Comparison of ENCODE assay signal across 14 cellular contexts in genomic region chr2:38095655-38095995, GRCh38. TPM values are rescaled to one million over a fixed set of nuclear protein-coding genes. Genes with fewer than 3 reads are reported as not detected.
DNase-seq lines count a peak whose midpoint lies in the region; TF ChIP-seq lines count a peak whose summit lies in the region.
"Had no signal": no experiment of that assay in that cellular context is flagged by ENCODE, and none has a peak within 500 bp of the region (broad histone marks: within the 10 kb centered on the region; RNA-seq: fewer than 3 reads in every experiment).

No MANE protein-coding gene starts in this region.

- no peak for TF ChIP-seq CTCF in coronary artery (IDR thresholded peaks at IDR 0.05)
- no peak for TF ChIP-seq CTCF in osteocyte (IDR thresholded peaks at IDR 0.05)

- H3K4me1 ChIP-seq in ACC112 (ENCODE audit: control insufficient read depth, insufficient read depth, low read length, unreplicated experiment) (peaks cover 52% of the 10 kb centered on the region), HUES64 (ENCODE audit: insufficient read depth, low read length) (peaks cover 73% of the 10 kb centered on the region)

- H3K9me3 ChIP-seq in HUES64 (ENCODE audit: insufficient read depth, low read depth, low read length), result no peaks in the 10 kb centered on the region
- H3K9me3 ChIP-seq: mucosa of descending colon had no signal

- H3K27me3 Mint-ChIP-seq in osteocyte (ENCODE audit: unreplicated experiment), result no peaks in the 10 kb centered on the region

- H2AFZ ChIP-seq in ACC112 (ENCODE audit: low read length, unreplicated experiment), result no peak overlapping the region

- H3K4me3 ChIP-seq in ACC112 (ENCODE audit: low read depth, low read length), result no peak overlapping the region
- H3K4me3 ChIP-seq in HUES64 (ENCODE audit: low read length), result no peak overlapping the region
- peak overlapping the region; percentile 20 for H3K4me3 ChIP-seq in coronary artery
- H3K4me3 ChIP-seq: mucosa of descending colon had no signal

- no peaks in the 10 kb centered on the region for H3K36me3 ChIP-seq in ACC112 (ENCODE audit: insufficient read depth, low read length)
- no peaks in the 10 kb centered on the region for H3K36me3 ChIP-seq in HUES64 (ENCODE audit: insufficient read depth, low read length)

- no peaks in the 10 kb centered on the region for H3K36me3 Mint-ChIP-seq in osteocyte (ENCODE audit: unreplicated experiment)
- H3K36me3 Mint-ChIP-seq: activated naive CD4-positive, alpha-beta T cell treated with anti-CD3 and anti-CD28 coated beads, Interleukin-2, amount 50 U/mL, for 24 hours; WTC11 had no signal

- peak overlapping the region; percentile 98 for H3K27ac Mint-ChIP-seq in osteocyte (ENCODE audit: unreplicated experiment)
- H3K27ac Mint-ChIP-seq: activated naive CD4-positive, alpha-beta T cell treated with anti-CD3 and anti-CD28 coated beads, Interleukin-2, amount 50 U/mL, for 24 hours; B cell; WTC11 had no signal

- H3K4me3 Mint-ChIP-seq in osteocyte (ENCODE audit: unreplicated experiment), result no peak overlapping the region
- H3K4me3 Mint-ChIP-seq: activated naive CD4-positive, alpha-beta T cell treated with anti-CD3 and anti-CD28 coated beads, Interleukin-2, amount 50 U/mL, for 24 hours; B cell; WTC11 had no signal

- peaks cover 82% of the 10 kb centered on the region for H3K4me1 Mint-ChIP-seq in osteocyte (ENCODE audit: unreplicated experiment)
- H3K4me1 Mint-ChIP-seq: activated naive CD4-positive, alpha-beta T cell treated with anti-CD3 and anti-CD28 coated beads, Interleukin-2, amount 50 U/mL, for 24 hours had no signal

- H3K27ac ChIP-seq in ACC112 (ENCODE audit: low read depth, low read length) (peak overlapping the region; percentile 26; the same call in 1 of the 2 replicates), HUES64 (ENCODE audit: low read depth, low read length) (peak overlapping the region; percentile 20; the same call in 1 of the 2 replicates), coronary artery (peak overlapping the region in 1 of 2 donors; percentile 70)
- H3K27ac ChIP-seq: KMS-11 had no signal

- H3K9ac ChIP-seq in HUES64 (ENCODE audit: low read depth, low read length), result no peak overlapping the region
- H3K9ac ChIP-seq: KMS-11 had no signal

- DNase-seq in coronary artery (ENCODE audit: low spot score) (no peak), osteocyte (ENCODE audit: extremely low spot score, unreplicated experiment) (no peak), NCI-H345 (lab: John Stamatoyannopoulos, UW) (no peak), NCI-H1694 treated with DMSO at 0.1 percent for 48 hours (lab: John Stamatoyannopoulos, UW) (no peak), DMS53 treated with DMSO at 0.1 percent for 48 hours (lab: John Stamatoyannopoulos, UW; ENCODE audit: unreplicated experiment) (no peak)
- DNase-seq in stimulated activated CD4-positive, alpha-beta T cell treated with anti-CD3 and anti-CD28 coated beads, Interleukin-4, amount 100 ng/mL, for 24 hours, result no peak
- DNase-seq: mucosa of descending colon; stimulated activated CD4-positive, alpha-beta T cell treated with anti-CD3 and anti-CD28 coated beads, Interleukin-1b, Interleukin-23, amount 100 ng/mL, for 48 hours had no signal

- no peaks in the 10 kb centered on the region for H3K9me3 Mint-ChIP-seq in osteocyte (ENCODE audit: unreplicated experiment)
- H3K9me3 Mint-ChIP-seq: activated naive CD4-positive, alpha-beta T cell treated with anti-CD3 and anti-CD28 coated beads, Interleukin-2, amount 50 U/mL, for 24 hours; WTC11 had no signal

- H3K79me2 ChIP-seq in ACC112 (ENCODE audit: control insufficient read depth, insufficient read depth, low read length, unreplicated experiment), result no peaks in the 10 kb centered on the region

- WGBS in HUES64, result 81% methylated on average over 5 of the region's 5 CpGs

- H3K27me3 ChIP-seq in ACC112 (ENCODE audit: insufficient read depth, low read length) (no peaks in the 10 kb centered on the region), HUES64 (ENCODE audit: insufficient read depth, low read length) (peaks cover 58% of the 10 kb centered on the region)

RNA-seq across cellular contexts. Expression of gene CYP1B1, which starts 19.7 kb away (rescaled TPM):
- 2.9 TPM for polyA plus RNA-seq in HUES64 (2013, experiment 1 of 2)
- 3.2 TPM for polyA plus RNA-seq in HUES64 (2013, experiment 2 of 2)
- 137 and 145 TPM in 2 replicates for total RNA-seq in osteocyte
